Comparison of ENCODE assay signal across 8 cellular contexts in the genomic region with DNA sequence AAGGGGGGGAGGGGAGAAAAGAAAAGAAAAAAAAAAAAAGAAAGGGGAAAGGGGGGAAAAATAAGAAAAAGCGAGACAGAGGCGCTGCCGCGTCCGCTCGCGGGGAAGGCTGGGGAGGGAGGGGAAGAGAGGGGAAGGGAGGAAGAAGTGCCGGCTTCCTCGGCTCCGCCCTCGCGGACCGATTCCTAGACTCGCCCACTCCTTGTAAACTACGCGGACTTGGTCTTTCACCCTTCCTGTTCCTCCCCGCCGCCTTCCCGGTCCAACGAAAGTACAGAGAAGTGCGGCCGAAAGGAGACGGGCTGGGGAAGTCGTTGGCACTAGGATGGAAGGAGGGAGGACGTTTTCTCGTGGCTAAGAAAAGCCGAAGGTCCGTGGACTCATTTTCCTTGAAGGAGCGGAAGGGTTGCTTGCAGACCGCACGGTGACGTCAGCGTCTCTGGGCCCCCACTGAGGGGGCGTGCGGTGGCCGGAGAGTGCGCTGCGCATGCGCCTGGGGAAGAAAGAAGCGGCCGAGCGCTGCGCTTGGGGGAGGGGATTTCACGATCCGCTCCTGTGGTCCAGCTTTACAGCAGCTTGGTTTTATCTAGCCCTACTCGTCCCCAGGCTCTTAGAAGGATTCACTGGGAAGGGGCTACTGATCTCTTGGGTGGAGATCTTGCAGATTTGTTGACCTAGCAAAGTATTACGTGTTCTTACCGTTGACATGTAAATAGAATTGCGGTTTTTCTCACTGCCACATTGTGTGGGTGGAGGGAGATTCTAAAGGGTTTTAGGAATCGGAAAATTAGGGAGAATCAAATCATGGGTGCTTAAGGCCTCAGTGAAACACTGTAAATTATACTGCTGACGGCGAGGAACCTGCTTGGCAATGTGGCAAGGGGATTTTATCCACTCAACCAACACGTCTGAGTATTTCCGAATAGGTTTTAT.
DNase-seq lines count a peak whose midpoint lies in the region; ATAC-seq and TF ChIP-seq lines count a peak whose summit lies in the region.

CCNI (minus strand) TSS at position 121 of the 933 bp plus-strand sequence. CDS start 9,627 bp downstream, outside the sequence.

- H3K4me3 Mint-ChIP-seq in central memory CD8-positive, alpha-beta T cell, result no peak within 1 kb of the TSS

- H3K27ac Mint-ChIP-seq in central memory CD8-positive, alpha-beta T cell (ENCODE audit: low read depth), result no peak within 1 kb of the TSS

- DNase-seq in AG09319 (ENCODE audit: extremely low read depth, low read depth), result peak; percentile 96
- DNase-seq in NCI-H446 treated with DMSO at 0.1 percent for 48 hours (lab: John Stamatoyannopoulos, UW), result peak; percentile 90
- peak; percentile 91 to 94 for DNase-seq in central memory CD8-positive, alpha-beta T cell (ENCODE audit: low spot score in 2 of 2)
- peak; percentile 97 for DNase-seq in iris pigment epithelial cell (ENCODE audit: low read depth)
- peak; percentile 89 for DNase-seq in stimulated activated CD4-positive, alpha-beta T cell treated with anti-CD3 and anti-CD28 coated beads, Interleukin-12 subunit alpha, Interleukin-12 subunit beta, amount 100 ng/mL, for 4 hours

- peaks cover 14% of the 10 kb centered on the region for H3K36me3 Mint-ChIP-seq in central memory CD8-positive, alpha-beta T cell (ENCODE audit: insufficient read depth)

- no peak for TF ChIP-seq CTCF in AG09319 (IDR thresholded peaks at IDR 0.05; ENCODE audit: low read depth, low read length)

- H3K27me3 Mint-ChIP-seq in central memory CD8-positive, alpha-beta T cell, result no peaks in the 10 kb centered on the region

- no peaks in the 10 kb centered on the region for H3K9me3 Mint-ChIP-seq in central memory CD8-positive, alpha-beta T cell

- peak; percentile 64 for ATAC-seq in GM19043 (IDR thresholded peaks at IDR 0.05; ENCODE audit: low read depth, unreplicated experiment)
- ATAC-seq in HG03354 (IDR thresholded peaks at IDR 0.05; ENCODE audit: poor library complexity, severe bottlenecking, unreplicated experiment), result peak; percentile 70
- ATAC-seq in activated CD4-positive, CD25-positive, alpha-beta regulatory T cell treated with anti-CD3 and anti-CD28 coated beads, Interleukin-2, amount 50 U/mL, for 24 hours, result peak; percentile 64 to 68
- peak; percentile 75 for ATAC-seq in central memory CD8-positive, alpha-beta T cell (replicated peaks; ENCODE audit: extremely low read depth, poor library complexity, severe bottlenecking)

- peaks cover 42% of the 10 kb centered on the region for H3K4me1 Mint-ChIP-seq in central memory CD8-positive, alpha-beta T cell

Comparison
In these comparisons a context has a peak if more than half of its experiments do, and no peak if none do; other contexts are left out.
1. Peak in every context shown above with its lines: DNase-seq and ATAC-seq.